3 cellular contexts compared by ENCODE assay signal in the genomic region with DNA sequence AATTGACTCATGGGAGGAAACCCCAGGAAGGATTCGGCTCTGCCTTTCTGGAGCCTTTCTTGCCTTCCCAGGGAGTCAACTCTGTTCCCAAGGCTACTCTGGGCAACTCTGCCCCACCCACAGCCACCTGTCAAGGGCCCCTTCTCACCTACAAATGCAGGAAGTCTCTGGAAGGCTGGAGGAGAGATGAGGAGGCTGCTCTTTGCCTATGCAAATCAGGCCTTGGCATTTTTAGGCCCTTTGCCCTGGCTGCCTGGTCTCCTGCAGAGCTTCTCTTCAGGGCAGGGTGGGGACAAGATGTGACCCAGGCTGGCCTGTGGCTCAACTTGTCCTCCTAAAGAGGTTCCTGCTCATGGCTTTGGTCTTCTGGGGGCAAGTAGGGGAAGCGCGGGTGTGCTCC.
TF ChIP-seq lines count a peak whose summit lies in the region.

No MANE protein-coding gene starts in this region.

TF ChIP-seq in GM12891, 5 proteins besides CTCF, POLR2A, EP300 and RAD21:
- TF ChIP-seq SPI1 (IDR thresholded peaks at IDR 0.05; ENCODE audit: low read depth, low read length), result no peak
- no peak for TF ChIP-seq PAX5 (IDR thresholded peaks at IDR 0.05; ENCODE audit: insufficient read depth, low read length, severe bottlenecking)
- TF ChIP-seq POLR2AphosphoS5 (IDR thresholded peaks at IDR 0.05; ENCODE audit: low read depth, low read length), result no peak
- TF ChIP-seq TAF1 (IDR thresholded peaks at IDR 0.05; ENCODE audit: low read depth, low read length), result no peak
- TF ChIP-seq POU2F2 (IDR thresholded peaks at IDR 0.05; ENCODE audit: low read depth, low read length), result no peak

TF ChIP-seq in GM12878, 131 proteins besides CTCF, POLR2A, EP300 and RAD21 (continues in another document):
- TF ChIP-seq, protein P1, sequence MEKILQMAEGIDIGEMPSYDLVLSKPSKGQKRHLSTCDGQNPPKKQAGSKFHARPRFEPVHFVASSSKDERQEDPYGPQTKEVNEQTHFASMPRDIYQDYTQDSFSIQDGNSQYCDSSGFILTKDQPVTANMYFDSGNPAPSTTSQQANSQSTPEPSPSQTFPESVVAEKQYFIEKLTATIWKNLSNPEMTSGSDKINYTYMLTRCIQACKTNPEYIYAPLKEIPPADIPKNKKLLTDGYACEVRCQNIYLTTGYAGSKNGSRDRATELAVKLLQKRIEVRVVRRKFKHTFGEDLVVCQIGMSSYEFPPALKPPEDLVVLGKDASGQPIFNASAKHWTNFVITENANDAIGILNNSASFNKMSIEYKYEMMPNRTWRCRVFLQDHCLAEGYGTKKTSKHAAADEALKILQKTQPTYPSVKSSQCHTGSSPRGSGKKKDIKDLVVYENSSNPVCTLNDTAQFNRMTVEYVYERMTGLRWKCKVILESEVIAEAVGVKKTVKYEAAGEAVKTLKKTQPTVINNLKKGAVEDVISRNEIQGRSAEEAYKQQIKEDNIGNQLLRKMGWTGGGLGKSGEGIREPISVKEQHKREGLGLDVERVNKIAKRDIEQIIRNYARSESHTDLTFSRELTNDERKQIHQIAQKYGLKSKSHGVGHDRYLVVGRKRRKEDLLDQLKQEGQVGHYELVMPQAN (conservative IDR thresholded peaks at IDR 0.05), result no peak
- TF ChIP-seq MXI1 (IDR thresholded peaks at IDR 0.05; ENCODE audit: low read depth, low read length) (no peak), NFIC (IDR thresholded peaks at IDR 0.05; ENCODE audit: low read depth, low read length) (no peak), HCFC1 (IDR thresholded peaks at IDR 0.05; ENCODE audit: low read length) (no peak), POU2F2 (IDR thresholded peaks at IDR 0.05; ENCODE audit: borderline replicate concordance, low read depth, low read length) (no peak), CREM (IDR thresholded peaks at IDR 0.05; ENCODE audit: low read depth) (no peak), ESRRA (IDR thresholded peaks at IDR 0.05; ENCODE audit: low read length) (no peak), GATAD2B (conservative IDR thresholded peaks at IDR 0.05; ENCODE audit: low read depth) (no peak), ATF7 (IDR thresholded peaks at IDR 0.05; ENCODE audit: low read depth) (no peak), LARP7 (IDR thresholded peaks at IDR 0.05) (no peak)
- TF ChIP-seq, protein P2, sequence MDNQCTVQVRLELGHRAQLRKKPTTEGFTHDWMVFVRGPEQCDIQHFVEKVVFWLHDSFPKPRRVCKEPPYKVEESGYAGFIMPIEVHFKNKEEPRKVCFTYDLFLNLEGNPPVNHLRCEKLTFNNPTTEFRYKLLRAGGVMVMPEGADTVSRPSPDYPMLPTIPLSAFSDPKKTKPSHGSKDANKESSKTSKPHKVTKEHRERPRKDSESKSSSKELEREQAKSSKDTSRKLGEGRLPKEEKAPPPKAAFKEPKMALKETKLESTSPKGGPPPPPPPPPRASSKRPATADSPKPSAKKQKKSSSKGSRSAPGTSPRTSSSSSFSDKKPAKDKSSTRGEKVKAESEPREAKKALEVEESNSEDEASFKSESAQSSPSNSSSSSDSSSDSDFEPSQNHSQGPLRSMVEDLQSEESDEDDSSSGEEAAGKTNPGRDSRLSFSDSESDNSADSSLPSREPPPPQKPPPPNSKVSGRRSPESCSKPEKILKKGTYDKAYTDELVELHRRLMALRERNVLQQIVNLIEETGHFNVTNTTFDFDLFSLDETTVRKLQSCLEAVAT (IDR thresholded peaks at IDR 0.05), result no peak
- TF ChIP-seq, protein P3, sequence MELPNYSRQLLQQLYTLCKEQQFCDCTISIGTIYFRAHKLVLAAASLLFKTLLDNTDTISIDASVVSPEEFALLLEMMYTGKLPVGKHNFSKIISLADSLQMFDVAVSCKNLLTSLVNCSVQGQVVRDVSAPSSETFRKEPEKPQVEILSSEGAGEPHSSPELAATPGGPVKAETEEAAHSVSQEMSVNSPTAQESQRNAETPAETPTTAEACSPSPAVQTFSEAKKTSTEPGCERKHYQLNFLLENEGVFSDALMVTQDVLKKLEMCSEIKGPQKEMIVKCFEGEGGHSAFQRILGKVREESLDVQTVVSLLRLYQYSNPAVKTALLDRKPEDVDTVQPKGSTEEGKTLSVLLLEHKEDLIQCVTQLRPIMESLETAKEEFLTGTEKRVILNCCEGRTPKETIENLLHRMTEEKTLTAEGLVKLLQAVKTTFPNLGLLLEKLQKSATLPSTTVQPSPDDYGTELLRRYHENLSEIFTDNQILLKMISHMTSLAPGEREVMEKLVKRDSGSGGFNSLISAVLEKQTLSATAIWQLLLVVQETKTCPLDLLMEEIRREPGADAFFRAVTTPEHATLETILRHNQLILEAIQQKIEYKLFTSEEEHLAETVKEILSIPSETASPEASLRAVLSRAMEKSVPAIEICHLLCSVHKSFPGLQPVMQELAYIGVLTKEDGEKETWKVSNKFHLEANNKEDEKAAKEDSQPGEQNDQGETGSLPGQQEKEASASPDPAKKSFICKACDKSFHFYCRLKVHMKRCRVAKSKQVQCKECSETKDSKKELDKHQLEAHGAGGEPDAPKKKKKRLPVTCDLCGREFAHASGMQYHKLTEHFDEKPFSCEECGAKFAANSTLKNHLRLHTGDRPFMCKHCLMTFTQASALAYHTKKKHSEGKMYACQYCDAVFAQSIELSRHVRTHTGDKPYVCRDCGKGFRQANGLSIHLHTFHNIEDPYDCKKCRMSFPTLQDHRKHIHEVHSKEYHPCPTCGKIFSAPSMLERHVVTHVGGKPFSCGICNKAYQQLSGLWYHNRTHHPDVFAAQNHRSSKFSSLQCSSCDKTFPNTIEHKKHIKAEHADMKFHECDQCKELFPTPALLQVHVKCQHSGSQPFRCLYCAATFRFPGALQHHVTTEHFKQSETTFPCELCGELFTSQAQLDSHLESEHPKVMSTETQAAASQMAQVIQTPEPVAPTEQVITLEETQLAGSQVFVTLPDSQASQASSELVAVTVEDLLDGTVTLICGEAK (IDR thresholded peaks at IDR 0.05; ENCODE audit: borderline replicate concordance), result no peak
- TF ChIP-seq, protein P4, sequence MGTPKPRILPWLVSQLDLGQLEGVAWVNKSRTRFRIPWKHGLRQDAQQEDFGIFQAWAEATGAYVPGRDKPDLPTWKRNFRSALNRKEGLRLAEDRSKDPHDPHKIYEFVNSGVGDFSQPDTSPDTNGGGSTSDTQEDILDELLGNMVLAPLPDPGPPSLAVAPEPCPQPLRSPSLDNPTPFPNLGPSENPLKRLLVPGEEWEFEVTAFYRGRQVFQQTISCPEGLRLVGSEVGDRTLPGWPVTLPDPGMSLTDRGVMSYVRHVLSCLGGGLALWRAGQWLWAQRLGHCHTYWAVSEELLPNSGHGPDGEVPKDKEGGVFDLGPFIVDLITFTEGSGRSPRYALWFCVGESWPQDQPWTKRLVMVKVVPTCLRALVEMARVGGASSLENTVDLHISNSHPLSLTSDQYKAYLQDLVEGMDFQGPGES (IDR thresholded peaks at IDR 0.05), result no peak

TF ChIP-seq in SK-N-SH treated with all-trans-retinoic acid at 6 μM for 48 hours, 23 proteins besides CTCF, POLR2A, EP300 and RAD21:
- TF ChIP-seq, protein P5, sequence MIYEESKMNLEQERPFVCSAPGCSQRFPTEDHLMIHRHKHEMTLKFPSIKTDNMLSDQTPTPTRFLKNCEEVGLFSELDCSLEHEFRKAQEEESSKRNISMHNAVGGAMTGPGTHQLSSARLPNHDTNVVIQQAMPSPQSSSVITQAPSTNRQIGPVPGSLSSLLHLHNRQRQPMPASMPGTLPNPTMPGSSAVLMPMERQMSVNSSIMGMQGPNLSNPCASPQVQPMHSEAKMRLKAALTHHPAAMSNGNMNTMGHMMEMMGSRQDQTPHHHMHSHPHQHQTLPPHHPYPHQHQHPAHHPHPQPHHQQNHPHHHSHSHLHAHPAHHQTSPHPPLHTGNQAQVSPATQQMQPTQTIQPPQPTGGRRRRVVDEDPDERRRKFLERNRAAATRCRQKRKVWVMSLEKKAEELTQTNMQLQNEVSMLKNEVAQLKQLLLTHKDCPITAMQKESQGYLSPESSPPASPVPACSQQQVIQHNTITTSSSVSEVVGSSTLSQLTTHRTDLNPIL (CRISPR knock-in tag; IDR thresholded peaks at IDR 0.05; ENCODE audit: low read depth), result no peak
- TF ChIP-seq ZC3H10 (CRISPR knock-in tag; IDR thresholded peaks at IDR 0.05), result no peak
- no peak for TF ChIP-seq ZNF8 (CRISPR knock-in tag; IDR thresholded peaks at IDR 0.05)
- TF ChIP-seq ZFP3 (CRISPR knock-in tag; IDR thresholded peaks at IDR 0.05), result no peak
- TF ChIP-seq PPARA (CRISPR knock-in tag; IDR thresholded peaks at IDR 0.05; ENCODE audit: borderline replicate concordance), result no peak
- no peak for TF ChIP-seq ZFP30 (CRISPR knock-in tag; IDR thresholded peaks at IDR 0.05)
- no peak for TF ChIP-seq SNAI2 (CRISPR knock-in tag; IDR thresholded peaks at IDR 0.05)
- TF ChIP-seq RARB (CRISPR knock-in tag; IDR thresholded peaks at IDR 0.05), result no peak
- TF ChIP-seq BACH2 (CRISPR knock-in tag; IDR thresholded peaks at IDR 0.05; ENCODE audit: borderline replicate concordance), result no peak
- TF ChIP-seq, protein P6, sequence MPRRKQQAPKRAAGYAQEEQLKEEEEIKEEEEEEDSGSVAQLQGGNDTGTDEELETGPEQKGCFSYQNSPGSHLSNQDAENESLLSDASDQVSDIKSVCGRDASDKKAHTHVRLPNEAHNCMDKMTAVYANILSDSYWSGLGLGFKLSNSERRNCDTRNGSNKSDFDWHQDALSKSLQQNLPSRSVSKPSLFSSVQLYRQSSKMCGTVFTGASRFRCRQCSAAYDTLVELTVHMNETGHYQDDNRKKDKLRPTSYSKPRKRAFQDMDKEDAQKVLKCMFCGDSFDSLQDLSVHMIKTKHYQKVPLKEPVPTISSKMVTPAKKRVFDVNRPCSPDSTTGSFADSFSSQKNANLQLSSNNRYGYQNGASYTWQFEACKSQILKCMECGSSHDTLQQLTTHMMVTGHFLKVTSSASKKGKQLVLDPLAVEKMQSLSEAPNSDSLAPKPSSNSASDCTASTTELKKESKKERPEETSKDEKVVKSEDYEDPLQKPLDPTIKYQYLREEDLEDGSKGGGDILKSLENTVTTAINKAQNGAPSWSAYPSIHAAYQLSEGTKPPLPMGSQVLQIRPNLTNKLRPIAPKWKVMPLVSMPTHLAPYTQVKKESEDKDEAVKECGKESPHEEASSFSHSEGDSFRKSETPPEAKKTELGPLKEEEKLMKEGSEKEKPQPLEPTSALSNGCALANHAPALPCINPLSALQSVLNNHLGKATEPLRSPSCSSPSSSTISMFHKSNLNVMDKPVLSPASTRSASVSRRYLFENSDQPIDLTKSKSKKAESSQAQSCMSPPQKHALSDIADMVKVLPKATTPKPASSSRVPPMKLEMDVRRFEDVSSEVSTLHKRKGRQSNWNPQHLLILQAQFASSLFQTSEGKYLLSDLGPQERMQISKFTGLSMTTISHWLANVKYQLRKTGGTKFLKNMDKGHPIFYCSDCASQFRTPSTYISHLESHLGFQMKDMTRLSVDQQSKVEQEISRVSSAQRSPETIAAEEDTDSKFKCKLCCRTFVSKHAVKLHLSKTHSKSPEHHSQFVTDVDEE (CRISPR knock-in tag; IDR thresholded peaks at IDR 0.05), result no peak
- TF ChIP-seq ZNF70 (CRISPR knock-in tag; IDR thresholded peaks at IDR 0.05), result no peak
- TF ChIP-seq TCF4 (CRISPR knock-in tag; IDR thresholded peaks at IDR 0.05; ENCODE audit: borderline replicate concordance), result no peak
- TF ChIP-seq, protein P7, sequence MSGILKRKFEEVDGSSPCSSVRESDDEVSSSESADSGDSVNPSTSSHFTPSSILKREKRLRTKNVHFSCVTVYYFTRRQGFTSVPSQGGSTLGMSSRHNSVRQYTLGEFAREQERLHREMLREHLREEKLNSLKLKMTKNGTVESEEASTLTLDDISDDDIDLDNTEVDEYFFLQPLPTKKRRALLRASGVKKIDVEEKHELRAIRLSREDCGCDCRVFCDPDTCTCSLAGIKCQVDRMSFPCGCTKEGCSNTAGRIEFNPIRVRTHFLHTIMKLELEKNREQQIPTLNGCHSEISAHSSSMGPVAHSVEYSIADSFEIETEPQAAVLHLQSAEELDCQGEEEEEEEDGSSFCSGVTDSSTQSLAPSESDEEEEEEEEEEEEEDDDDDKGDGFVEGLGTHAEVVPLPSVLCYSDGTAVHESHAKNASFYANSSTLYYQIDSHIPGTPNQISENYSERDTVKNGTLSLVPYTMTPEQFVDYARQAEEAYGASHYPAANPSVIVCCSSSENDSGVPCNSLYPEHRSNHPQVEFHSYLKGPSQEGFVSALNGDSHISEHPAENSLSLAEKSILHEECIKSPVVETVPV (CRISPR knock-in tag; IDR thresholded peaks at IDR 0.05), result no peak
